In genomic region chr4:110614173-110614948, GRCh38 we compare ENCODE assay signal across 25 cellular contexts. TPM values are rescaled to one million over a fixed set of nuclear protein-coding genes. Genes with fewer than 3 reads are reported as not detected.
DNase-seq lines count a peak whose midpoint lies in the region; TF ChIP-seq lines count a peak whose summit lies in the region.
"Had no signal": no experiment of that assay in that cellular context is flagged by ENCODE, and none has a peak within 500 bp of the region (broad histone marks: within the 10 kb centered on the region; RNA-seq: fewer than 3 reads in every experiment).

No MANE protein-coding gene starts in this region.

- H3F3A ChIP-seq in neural progenitor cell (ENCODE audit: low read depth), result peaks cover 52% of the 10 kb centered on the region

- H3K4me1 Mint-ChIP-seq in H9 (peaks cover 61 to 67% of the 10 kb centered on the region in 2 experiments), neural progenitor cell (peaks cover 37% of the 10 kb centered on the region)

- WGBS in H9 (ENCODE audit: extremely low coverage, insufficient read length, low lambda C conversion rate), result no CpG with 5 or more reads among the region's 26 CpGs
- 1 to 2% methylated on average over 20 to 24 of the region's 26 CpGs for WGBS in ectodermal cell, 2 experiments
- WGBS in trophoblast cell (ENCODE audit: extremely low coverage, insufficient coverage, insufficient read length), result no CpG with 5 or more reads among the region's 26 CpGs

- H3K27me3 Mint-ChIP-seq in H9 (ENCODE audit: low read depth) (peaks cover 79% of the 10 kb centered on the region), neural progenitor cell (ENCODE audit: insufficient read depth, low read depth) (peaks cover 93% of the 10 kb centered on the region)

- no peaks in the 10 kb centered on the region for H3K36me3 ChIP-seq in ectodermal cell (ENCODE audit: control insufficient read depth, insufficient read depth, low read length)
- no peaks in the 10 kb centered on the region for H3K36me3 ChIP-seq in iPS-20b (ENCODE audit: insufficient read depth, low read depth, low read length)
- H3K36me3 ChIP-seq in neural progenitor cell, result no peaks in the 10 kb centered on the region
- no peaks in the 10 kb centered on the region for H3K36me3 ChIP-seq in trophoblast cell (ENCODE audit: control insufficient read depth in 1 of 2, insufficient read depth in 2 of 2, low read length in 2 of 2)
- H3K36me3 ChIP-seq: breast epithelium, heart left ventricle, thoracic aorta had no signal

- H2BK20ac ChIP-seq in H9 (ENCODE audit: low read depth, low read length, poor library complexity, severe bottlenecking), result no peak overlapping the region

- H3K27ac ChIP-seq in H9 (ENCODE audit: insufficient read length, low read depth, low read length) (no peak overlapping the region), ectodermal cell (ENCODE audit: insufficient read depth, low read depth, low read length, poor library complexity, severe bottlenecking) (no peak overlapping the region), iPS-20b (ENCODE audit: low read length) (no peak overlapping the region), neural progenitor cell (no peak overlapping the region), trophoblast cell (ENCODE audit: low read depth, low read length) (no peak overlapping the region)
- H3K27ac ChIP-seq: breast epithelium, coronary artery, heart left ventricle, RWPE1, thoracic aorta had no signal

- H2BK120ac ChIP-seq in H9 (ENCODE audit: low read depth, low read length, poor library complexity, severe bottlenecking), result no peak overlapping the region
- H2BK120ac ChIP-seq in trophoblast cell (ENCODE audit: insufficient read depth, low read length, poor library complexity), result no peak overlapping the region

- H2BK15ac ChIP-seq in H9 (ENCODE audit: low read depth, low read length), result no peak overlapping the region

- H4K8ac ChIP-seq in H9 (replicated peaks; ENCODE audit: insufficient read length, low read depth, low read length) (no peak overlapping the region), trophoblast cell (ENCODE audit: low read depth, low read length) (no peak overlapping the region)

- H3K4me3 Mint-ChIP-seq in H9, result peak overlapping the region; percentile 87 to 90
- H3K4me3 Mint-ChIP-seq in neural progenitor cell, result no peak overlapping the region
- H3K4me3 Mint-ChIP-seq: activated T-cell treated with anti-CD3 and anti-CD28 coated beads, Interleukin-2, amount 50 U/mL, for 24 hours had no signal

- no peak overlapping the region for H3K4ac ChIP-seq in H9 (ENCODE audit: low read depth, low read length)
- H3K4ac ChIP-seq in trophoblast cell (ENCODE audit: low read depth, low read length), result no peak overlapping the region

- H4K91ac ChIP-seq in H9 (ENCODE audit: insufficient read length, low read depth, low read length) (no peak overlapping the region), trophoblast cell (ENCODE audit: low read depth, low read length) (no peak overlapping the region)

- H3K18ac ChIP-seq in H9 (ENCODE audit: insufficient read length, low read depth, low read length) (no peak overlapping the region), trophoblast cell (ENCODE audit: low read length) (no peak overlapping the region)

- H3K27ac Mint-ChIP-seq in H9 (peak overlapping the region in 2 of 3 experiments; percentile 48 to 79; a peak in 1 of 7 replicates), neural progenitor cell (no peak overlapping the region)
- H3K27ac Mint-ChIP-seq: activated T-cell treated with anti-CD3 and anti-CD28 coated beads, Interleukin-2, amount 50 U/mL, for 24 hours had no signal

- H3K4me1 ChIP-seq in H9 (ENCODE audit: insufficient read depth, low read length), result peaks cover 2% of the 10 kb centered on the region; the same call in 1 of the 2 replicates
- peaks cover 42% of the 10 kb centered on the region for H3K4me1 ChIP-seq in ectodermal cell (ENCODE audit: control insufficient read depth, insufficient read depth, low read length)
- peaks cover 30% of the 10 kb centered on the region for H3K4me1 ChIP-seq in iPS-20b (ENCODE audit: insufficient read depth, low read length)
- H3K4me1 ChIP-seq in neural progenitor cell, result peaks cover 51% of the 10 kb centered on the region
- H3K4me1 ChIP-seq in trophoblast cell (ENCODE audit: control insufficient read depth in 1 of 2, insufficient read depth in 2 of 2, low read length in 2 of 2), result peaks cover 16 to 18% of the 10 kb centered on the region in 2 experiments
- H3K4me1 ChIP-seq: breast epithelium had no signal

- H3K9me3 ChIP-seq in H9 (ENCODE audit: control insufficient read depth, low read depth, low read length), result no peaks in the 10 kb centered on the region
- no peaks in the 10 kb centered on the region for H3K9me3 ChIP-seq in ectodermal cell (ENCODE audit: control insufficient read depth, low read length)
- H3K9me3 ChIP-seq in iPS-20b (ENCODE audit: insufficient read depth, low read depth, low read length), result no peaks in the 10 kb centered on the region
- H3K9me3 ChIP-seq in neural progenitor cell (ENCODE audit: low read depth), result no peaks in the 10 kb centered on the region
- peaks cover 9% of the 10 kb centered on the region for H3K9me3 ChIP-seq in trophoblast cell (ENCODE audit: insufficient read depth, low read depth, low read length)
- H3K9me3 ChIP-seq: breast epithelium, thoracic aorta had no signal

- peaks cover 27% of the 10 kb centered on the region for H3K23me2 ChIP-seq in H9 (ENCODE audit: insufficient read length, low read depth, low read length, poor library complexity, severe bottlenecking)

- H3K79me1 ChIP-seq in H9 (ENCODE audit: insufficient read depth, low read depth, low read length, poor library complexity, severe bottlenecking), result no peaks in the 10 kb centered on the region
- no peaks in the 10 kb centered on the region for H3K79me1 ChIP-seq in trophoblast cell (ENCODE audit: low read length)

- peak; percentile 90 for DNase-seq in H9
- DNase-seq in neural progenitor cell (ENCODE audit: low spot score), result peak; percentile 69
- DNase-seq in glomerular visceral epithelial cell (ENCODE audit: extremely low spot score), result no peak
- DNase-seq in trophoblast cell, result no peak
- no peak for DNase-seq in foreskin fibroblast
- DNase-seq: activated naive CD4-positive, alpha-beta T cell; activated T-cell treated with anti-CD3 and anti-CD28 coated beads, Interleukin-2, amount 50 U/mL, for 24 hours; amniotic stem cell; C1 segment of cervical spinal cord; heart left ventricle; NCI-H2081; NCI-H345; NCI-H82; occipital lobe; stimulated activated naive CD8-positive, alpha-beta T cell treated with anti-CD3 and anti-CD28 coated beads, Interleukin-15, Interleukin-2, amounts not matched to agents 100 U/mL and 50 U/mL, for 24 hours had no signal

- H4K5ac ChIP-seq in H9 (ENCODE audit: insufficient read length, low read depth, low read length), result no peak overlapping the region

- no peak overlapping the region for H2AFZ ChIP-seq in H9 (ENCODE audit: low read length)
- H2AFZ ChIP-seq in neural progenitor cell (replicated peaks), result no peak overlapping the region
- H2AFZ ChIP-seq in trophoblast cell (ENCODE audit: insufficient read depth, low read length, poor library complexity), result no peak overlapping the region

- H3T11ph ChIP-seq in H9 (ENCODE audit: low read length), result no peak overlapping the region

- H3K9ac ChIP-seq in H9 (ENCODE audit: extremely low read depth, insufficient read length, low read length) (peak overlapping the region; percentile 9), iPS-20b (ENCODE audit: low read depth, low read length) (peak overlapping the region; percentile 35), neural progenitor cell (no peak overlapping the region), trophoblast cell (ENCODE audit: low read length) (no peak overlapping the region)

- TF ChIP-seq CTCF in H9 (conservative IDR thresholded peaks at IDR 0.05) (no peak), neural progenitor cell (IDR thresholded peaks at IDR 0.05) (no peak), foreskin fibroblast (IDR thresholded peaks at IDR 0.05; ENCODE audit: low read depth, low read length) (no peak)

- no peak overlapping the region for H2BK5ac ChIP-seq in H9 (ENCODE audit: insufficient read length, low read length)
- H2BK5ac ChIP-seq in trophoblast cell (ENCODE audit: low read depth, low read length, poor library complexity), result no peak overlapping the region

- no peak overlapping the region for H3K56ac ChIP-seq in H9 (ENCODE audit: insufficient read length, low read depth, low read length)

- no peak overlapping the region for H4K12ac ChIP-seq in trophoblast cell (ENCODE audit: low read depth, low read length)

- H4K20me1 ChIP-seq in H9 (ENCODE audit: control insufficient read depth, insufficient read depth, insufficient read length) (no peaks in the 10 kb centered on the region), neural progenitor cell (ENCODE audit: low read depth) (peaks cover 24% of the 10 kb centered on the region)

- H3K79me2 ChIP-seq in H9 (ENCODE audit: insufficient read depth, low read length), result no peaks in the 10 kb centered on the region
- no peaks in the 10 kb centered on the region for H3K79me2 ChIP-seq in neural progenitor cell (ENCODE audit: low read depth)
- H3K79me2 ChIP-seq in trophoblast cell (ENCODE audit: control insufficient read depth, insufficient read depth, low read length, poor library complexity), result no peaks in the 10 kb centered on the region

- H3K27me3 ChIP-seq in H9 (ENCODE audit: insufficient read depth, low read length) (peaks cover 83% of the 10 kb centered on the region), ectodermal cell (ENCODE audit: control insufficient read depth, insufficient read depth, low read length, poor library complexity, severe bottlenecking) (peaks cover 91% of the 10 kb centered on the region), iPS-20b (ENCODE audit: insufficient read depth, low read length) (peaks cover 99% of the 10 kb centered on the region), neural progenitor cell (peaks cover 91% of the 10 kb centered on the region), trophoblast cell (ENCODE audit: insufficient read depth, low read length) (peaks cover 70% of the 10 kb centered on the region)

- H2AK5ac ChIP-seq in H9 (ENCODE audit: insufficient read length, low read length), result no peak overlapping the region
- no peak overlapping the region for H2AK5ac ChIP-seq in trophoblast cell (ENCODE audit: low read length)

- H2BK12ac ChIP-seq in H9 (ENCODE audit: insufficient read length, low read depth, low read length), result no peak overlapping the region
- no peak overlapping the region for H2BK12ac ChIP-seq in trophoblast cell (ENCODE audit: low read length)

- H3K4me2 ChIP-seq in H9 (ENCODE audit: insufficient read depth, insufficient read length, low read length) (peak overlapping the region; percentile 82), neural progenitor cell (peak overlapping the region; percentile 86), trophoblast cell (ENCODE audit: low read length) (no peak overlapping the region)

- H3K14ac ChIP-seq in H9 (ENCODE audit: insufficient read depth, low read length) (no peak overlapping the region), trophoblast cell (ENCODE audit: low read length) (no peak overlapping the region)

- no peak overlapping the region for H3K23ac ChIP-seq in H9 (ENCODE audit: insufficient read length, low read depth, low read length)
- H3K23ac ChIP-seq in trophoblast cell (ENCODE audit: low read length), result no peak overlapping the region

- H3K4me3 ChIP-seq in ectodermal cell (ENCODE audit: insufficient read depth, low read depth, low read length) (peak overlapping the region; percentile 37), iPS-20b (ENCODE audit: low read length) (peak overlapping the region; percentile 68), neural progenitor cell (peak overlapping the region; percentile 43), trophoblast cell (ENCODE audit: low read depth, low read length) (no peak overlapping the region), foreskin fibroblast (ENCODE audit: low read depth in 1 of 2, low read length in 2 of 2) (no peak overlapping the region)
- H3K4me3 ChIP-seq: breast epithelium, coronary artery, heart left ventricle, lung, thoracic aorta had no signal

- H3K36me3 Mint-ChIP-seq in H9 (ENCODE audit: insufficient read depth in 1 of 3, low read depth in 3 of 3) (no peaks in the 10 kb centered on the region), neural progenitor cell (no peaks in the 10 kb centered on the region)

- H3K9me3 Mint-ChIP-seq in H9 (peaks cover 0 to 9% of the 10 kb centered on the region in 2 experiments; a peak in 1 of 5 replicates), neural progenitor cell (no peaks in the 10 kb centered on the region)
- H3K9me3 Mint-ChIP-seq: activated T-cell treated with anti-CD3 and anti-CD28 coated beads, Interleukin-2, amount 50 U/mL, for 24 hours had no signal

RNA-seq across cellular contexts. Expression of gene PITX2, which starts 8.5 kb away (rescaled TPM):
- total RNA-seq in H9 (2021), result 7.5 and 8.5 TPM in 2 replicates
- polyA plus RNA-seq in ectodermal cell (2013, experiment 1 of 4), result 1.4 TPM
- 1.9 TPM for polyA plus RNA-seq in ectodermal cell (2013, experiment 2 of 4)
- 2.7 TPM for polyA plus RNA-seq in ectodermal cell (2013, experiment 3 of 4)
- polyA plus RNA-seq in ectodermal cell (2013, experiment 4 of 4), result 1.8 TPM
- 0.59 and 1.6 TPM in 2 replicates for total RNA-seq in neural progenitor cell (ENCODE audit: low replicate concordance)
- 3.1 and 3.4 TPM in 2 replicates for polyA plus RNA-seq in trophoblast cell (2013)
- total RNA-seq: activated CD8-positive, alpha-beta memory T cell treated with anti-CD3 and anti-CD28 coated beads for 36 hours; lung; occipital lobe; T-helper 1 cell treated with Interleukin-12 subunit alpha and Interleukin-12 subunit beta and Interleukin-4 antibody, amounts not matched to agents 30 ng/mL and 1 ng/mL, for 36 hours; thoracic aorta had no signal
- polyA plus RNA-seq: IgD-negative memory B cell, lung had no signal

Comparison
In these comparisons a context has a peak if more than half of its experiments do, and no peak if none do; other contexts are left out.
1. DNase-seq: peak in H9 (single experiment) and neural progenitor cell (single experiment); none in glomerular visceral epithelial cell (single experiment), trophoblast cell (0 of 2) and foreskin fibroblast (0 of 2).
2. H3K9ac ChIP-seq: peak in H9 (single experiment) and iPS-20b (single experiment); none in neural progenitor cell (single experiment) and trophoblast cell (single experiment).
3. H3K4me3 ChIP-seq: peak in ectodermal cell (single experiment), iPS-20b (single experiment) and neural progenitor cell (single experiment); none in trophoblast cell (single experiment) and foreskin fibroblast (0 of 2).